Comparison of ENCODE assay signal across 14 cellular contexts in genomic region chr17:64538508-64539120, GRCh38. TPM values are rescaled to one million over a fixed set of nuclear protein-coding genes. Genes with fewer than 3 reads are reported as not detected.
DNase-seq lines count a peak whose midpoint lies in the region; ATAC-seq, FAIRE-seq and TF ChIP-seq lines count a peak whose summit lies in the region.
"Had no signal": no experiment of that assay in that cellular context is flagged by ENCODE, and none has a peak within 500 bp of the region (broad histone marks: within the 10 kb centered on the region; RNA-seq: fewer than 3 reads in every experiment).

No MANE protein-coding gene starts in this region.

- no peaks in the 10 kb centered on the region for H3K27me3 Mint-ChIP-seq in activated CD8-positive, alpha-beta memory T cell treated with anti-CD3 and anti-CD28 coated beads, Interleukin-2, amount 10 ng/mL, durations not matched to agents 7 days and 5 days
- no peaks in the 10 kb centered on the region for H3K27me3 Mint-ChIP-seq in central memory CD8-positive, alpha-beta T cell

- FAIRE-seq in D721Med (lab: Jason Lieb, UNC) (no peak), frontal cortex (lab: Jason Lieb, UNC) (no peak)
- FAIRE-seq: astrocyte, TTC549 had no signal

- peak overlapping the region; percentile 25 for H3K27ac ChIP-seq in osteoblast (ENCODE audit: low read depth, low read length)

- TF ChIP-seq CTCF in osteoblast (IDR thresholded peaks at IDR 0.05; ENCODE audit: extremely low read depth, low read depth, low read length) (no peak), D721Med (IDR thresholded peaks at IDR 0.05; ENCODE audit: insufficient read depth, missing control alignments) (no peak)

- no peak for DNase-seq in activated CD8-positive, alpha-beta memory T cell treated with anti-CD3 and anti-CD28 coated beads, Interleukin-2, amount 10 ng/mL, durations not matched to agents 7 days and 5 days
- no peak for DNase-seq in activated CD8-positive, alpha-beta memory T cell treated with anti-CD3 and anti-CD28 coated beads for 24 hours
- DNase-seq in NCI-H69 (lab: John Stamatoyannopoulos, UW) (peak; percentile 19), osteoblast (ENCODE audit: insufficient read length, low spot score, missing footprints) (peak; percentile 47), D721Med (ENCODE audit: insufficient read length, low spot score) (no peak), frontal cortex (ENCODE audit: low spot score in 2 of 2) (no peak), Kasumi-1 (lab: John Stamatoyannopoulos, UW) (no peak)
- DNase-seq in central memory CD8-positive, alpha-beta T cell (ENCODE audit: low spot score in 2 of 2): no peak
- DNase-seq: KBM-7, NCI-H2029, posterior cingulate gyrus, SHP77 had no signal

- H3K4me3 ChIP-seq in osteoblast (ENCODE audit: insufficient read depth, low read length): no peak overlapping the region

- no peak overlapping the region for H3K4me3 Mint-ChIP-seq in activated CD8-positive, alpha-beta memory T cell treated with anti-CD3 and anti-CD28 coated beads, Interleukin-2, amount 10 ng/mL, durations not matched to agents 7 days and 5 days
- H3K4me3 Mint-ChIP-seq in central memory CD8-positive, alpha-beta T cell: no peak overlapping the region

- H3K9me3 ChIP-seq in osteoblast (ENCODE audit: low read depth, low read length): no peaks in the 10 kb centered on the region

- H4K20me1 ChIP-seq in osteoblast (ENCODE audit: insufficient read depth, low read length): peaks cover 4% of the 10 kb centered on the region

- peaks cover 47% of the 10 kb centered on the region for H3K36me3 Mint-ChIP-seq in activated CD8-positive, alpha-beta memory T cell treated with anti-CD3 and anti-CD28 coated beads, Interleukin-2, amount 10 ng/mL, durations not matched to agents 7 days and 5 days
- H3K36me3 Mint-ChIP-seq in central memory CD8-positive, alpha-beta T cell (ENCODE audit: insufficient read depth): peaks cover 42% of the 10 kb centered on the region

- peak overlapping the region; percentile 18 for H3K27ac Mint-ChIP-seq in activated CD8-positive, alpha-beta memory T cell treated with anti-CD3 and anti-CD28 coated beads, Interleukin-2, amount 10 ng/mL, durations not matched to agents 7 days and 5 days
- peak overlapping the region; percentile 77 for H3K27ac Mint-ChIP-seq in central memory CD8-positive, alpha-beta T cell (ENCODE audit: low read depth)

- H2AFZ ChIP-seq in osteoblast (ENCODE audit: low read length): no peak overlapping the region

- peaks cover 92% of the 10 kb centered on the region for H3K36me3 ChIP-seq in osteoblast (ENCODE audit: insufficient read depth, low read length)

- no peaks in the 10 kb centered on the region for H3K27me3 ChIP-seq in osteoblast (ENCODE audit: insufficient read depth, low read length)

- H3K79me2 ChIP-seq in osteoblast (ENCODE audit: insufficient read depth, low read length): peaks cover 17% of the 10 kb centered on the region

- H3K9me3 Mint-ChIP-seq in activated CD8-positive, alpha-beta memory T cell treated with anti-CD3 and anti-CD28 coated beads, Interleukin-2, amount 10 ng/mL, durations not matched to agents 7 days and 5 days (ENCODE audit: low read depth): no peaks in the 10 kb centered on the region
- H3K9me3 Mint-ChIP-seq in central memory CD8-positive, alpha-beta T cell: no peaks in the 10 kb centered on the region

- CTCF ChIA-PET in activated CD8-positive, alpha-beta memory T cell treated with anti-CD3 and anti-CD28 coated beads, Interleukin-2, amount 10 ng/mL, durations not matched to agents 7 days and 5 days (lab: Charles Lee): interaction anchor here (0.8 to 1.1 kb wide), 2 partner anchors 46 to 198 kb away, joined by 4 to 5 read pairs; no protein-coding TSS in a partner anchor

- ATAC-seq in activated CD8-positive, alpha-beta memory T cell treated with anti-CD3 and anti-CD28 coated beads, Interleukin-2, amount 10 ng/mL, durations not matched to agents 7 days and 5 days: no peak
- ATAC-seq in central memory CD8-positive, alpha-beta T cell (replicated peaks; ENCODE audit: extremely low read depth, poor library complexity, severe bottlenecking): no peak

- H3K4me2 ChIP-seq in osteoblast (ENCODE audit: insufficient read depth, low read length): no peak overlapping the region

- H3K4me1 Mint-ChIP-seq in activated CD8-positive, alpha-beta memory T cell treated with anti-CD3 and anti-CD28 coated beads, Interleukin-2, amount 10 ng/mL, durations not matched to agents 7 days and 5 days: peaks cover 2% of the 10 kb centered on the region
- H3K4me1 Mint-ChIP-seq in central memory CD8-positive, alpha-beta T cell: peaks cover 8% of the 10 kb centered on the region

- peaks cover 2% of the 10 kb centered on the region for H3K4me1 ChIP-seq in osteoblast (ENCODE audit: insufficient read depth, low read length)

RNA-seq across cellular contexts. Expression of gene CEP95, which starts 31.8 kb away (rescaled TPM):
- total RNA-seq in activated CD8-positive, alpha-beta memory T cell treated with anti-CD3 and anti-CD28 coated beads, Interleukin-2, amount 10 ng/mL, durations not matched to agents 7 days and 5 days: 10 to 100 TPM; 45.7 to 52.6 TPM
- total RNA-seq in osteoblast (47.4 and 48.9 TPM in 2 replicates), frontal cortex (88.0 TPM)

RNA-seq across cellular contexts. Expression of gene DDX5, which starts 32.5 kb away (rescaled TPM):
- 100 to 1,000 TPM; 842 to 926 TPM for total RNA-seq in activated CD8-positive, alpha-beta memory T cell treated with anti-CD3 and anti-CD28 coated beads, Interleukin-2, amount 10 ng/mL, durations not matched to agents 7 days and 5 days
- total RNA-seq in osteoblast (291 and 309 TPM in 2 replicates), frontal cortex (416 TPM)

RNA-seq across cellular contexts. Expression of gene POLG2, which starts 41.8 kb away (rescaled TPM):
- total RNA-seq in activated CD8-positive, alpha-beta memory T cell treated with anti-CD3 and anti-CD28 coated beads, Interleukin-2, amount 10 ng/mL, durations not matched to agents 7 days and 5 days: 10 to 100 TPM; 36.0 to 47.3 TPM
- total RNA-seq in osteoblast (7.2 and 7.7 TPM in 2 replicates), frontal cortex (13.5 TPM)

Comparison
In these comparisons a context has a peak if more than half of its experiments do, and no peak if none do; other contexts are left out.
1. DNase-seq: peak in NCI-H69 (single experiment) and osteoblast (single experiment); none in activated CD8-positive, alpha-beta memory T cell treated with anti-CD3 and anti-CD28 coated beads, Interleukin-2, amount 10 ng/mL, durations not matched to agents 7 days and 5 days (single experiment), activated CD8-positive, alpha-beta memory T cell treated with anti-CD3 and anti-CD28 coated beads for 24 hours (single experiment), central memory CD8-positive, alpha-beta T cell (0 of 2), D721Med (single experiment), frontal cortex (0 of 2) and Kasumi-1 (0 of 2).